In genomic region chr2:191013876-191014652, GRCh38 we compare ENCODE assay signal across 8 cellular contexts. TPM values are rescaled to one million over a fixed set of nuclear protein-coding genes. Genes with fewer than 3 reads are reported as not detected.
DNase-seq lines count a peak whose midpoint lies in the region; ATAC-seq and TF ChIP-seq lines count a peak whose summit lies in the region.

Gene STAT1 (minus strand): TSS chr2:191014171. CDS start chr2:191010003, 4,168 bp downstream.

- peak; percentile 98 for DNase-seq in AG20443 (ENCODE audit: low spot score)
- DNase-seq in NCI-H446 (lab: John Stamatoyannopoulos, UW), result peak; percentile 62 to 92
- peak; percentile 95 for DNase-seq in cerebellum (ENCODE audit: low spot score)
- no peak for DNase-seq in kidney epithelial cell (ENCODE audit: low read depth)
- peak; percentile 96 for DNase-seq in stimulated activated CD4-positive, alpha-beta T cell treated with anti-CD3 and anti-CD28 coated beads, Interleukin-15, amount 100 ng/mL, for 24 hours

- H3K36me3 ChIP-seq in kidney epithelial cell (ENCODE audit: control insufficient read depth, insufficient read depth, low read length), result no peaks in the 10 kb centered on the region

- H3K27me3 ChIP-seq in kidney epithelial cell (ENCODE audit: control insufficient read depth, insufficient read depth, low read length), result no peaks in the 10 kb centered on the region

- peak within 1 kb of the TSS; percentile 91 for H3K4me3 ChIP-seq in kidney epithelial cell (ENCODE audit: low read depth, low read length)

- TF ChIP-seq CTCF in kidney epithelial cell (IDR thresholded peaks at IDR 0.05; ENCODE audit: insufficient read depth, low read length, poor library complexity, severe bottlenecking), result no peak

- ATAC-seq in GM19025 (IDR thresholded peaks at IDR 0.05; ENCODE audit: low read depth, unreplicated experiment) (peak; percentile 85), HG03280 (IDR thresholded peaks at IDR 0.05; ENCODE audit: unreplicated experiment) (peak; percentile 81)
- ATAC-seq in activated CD4-positive, CD25-positive, alpha-beta regulatory T cell treated with anti-CD3 and anti-CD28 coated beads, Interleukin-2, amount 50 U/mL, for 24 hours, result peak; percentile 80 to 84

RNA-seq across cellular contexts. Expression of gene STAT1, which starts in this region (rescaled TPM):
- total RNA-seq in cerebellum (24.7 TPM), kidney epithelial cell (63.6 and 66.3 TPM in 2 replicates)
